Comparison of ENCODE assay signal across 11 cellular contexts in genomic region chr19:47663435-47663910, GRCh38. TPM values are rescaled to one million over a fixed set of nuclear protein-coding genes. Genes with fewer than 3 reads are reported as not detected.
A peak's percentile ranks its signal among the peaks of the same experiment; 100 is the strongest.
DNase-seq lines count a peak whose midpoint lies in the region; ATAC-seq and TF ChIP-seq lines count a peak whose summit lies in the region.
"Had no signal": no experiment of that assay in that cellular context is flagged by ENCODE, and none has a peak within 500 bp of the region (broad histone marks: within the 10 kb centered on the region; RNA-seq: fewer than 3 reads in every experiment).

No MANE protein-coding gene starts in this region.

- H3K9me3 ChIP-seq in HCT116 (ENCODE audit: control insufficient read depth in 1 of 2, insufficient read depth in 1 of 2, low read depth in 1 of 2, low read length in 2 of 2), result no peaks in the 10 kb centered on the region
- no peaks in the 10 kb centered on the region for H3K9me3 ChIP-seq in ascending aorta
- H3K9me3 ChIP-seq in stomach, result no peaks in the 10 kb centered on the region

- no peak for DNase-seq in HCT116 (ENCODE audit: low read depth, low spot score)
- DNase-seq in ascending aorta (ENCODE audit: low spot score in 2 of 2), result no peak
- peak; percentile 88 for DNase-seq in hepatic stellate cell (ENCODE audit: low spot score)
- no peak for DNase-seq in stomach
- no peak for DNase-seq in NCI-H2227 (lab: John Stamatoyannopoulos, UW; ENCODE audit: unreplicated experiment)
- no peak for DNase-seq in NCI-H1436 treated with DMSO at 0.1 percent for 48 hours (lab: John Stamatoyannopoulos, UW)
- DNase-seq in COR-L47 (lab: John Stamatoyannopoulos, UW), result no peak
- no peak for DNase-seq in activated naive CD4-positive, alpha-beta T cell treated with Interleukin-2 at 50 U/mL for 16 hours
- DNase-seq: activated naive CD8-positive, alpha-beta T cell treated with anti-CD3 and anti-CD28 coated beads, Interleukin-2, amount 10 ng/mL, durations not matched to agents 7 days and 5 days; SHP77; stimulated activated CD4-positive, alpha-beta T cell treated with anti-CD3 and anti-CD28 coated beads, Interleukin-1b, Interleukin-23, amount 100 ng/mL, for 48 hours had no signal

- no peaks in the 10 kb centered on the region for H3K36me3 ChIP-seq in HCT116 (ENCODE audit: control insufficient read depth in 1 of 2, insufficient read depth in 2 of 2, low read length in 2 of 2)
- H3K36me3 ChIP-seq in ascending aorta, result no peaks in the 10 kb centered on the region
- no peaks in the 10 kb centered on the region for H3K36me3 ChIP-seq in stomach

- H3K9me2 ChIP-seq in HCT116 (ENCODE audit: insufficient read depth), result no peaks in the 10 kb centered on the region

- 0 out of 2 replicates have a peak overlapping the region, but pooled peaks have one; percentile 11 for H3K4me2 ChIP-seq in HCT116 (ENCODE audit: low read length)

- POLR2A ChIA-PET in HCT116 (lab: Charles Lee), result no interaction called here

- no TSS peak for BruUV-seq in HCT116 (replicated peaks; lab: Mats Ljungman, UMichigan)

- TF ChIP-seq POLR2A in HCT116 (IDR thresholded peaks at IDR 0.05; ENCODE audit: borderline replicate concordance, extremely low read depth, insufficient read depth, insufficient read length), result no peak
- no peak for TF ChIP-seq POLR2A in stomach (IDR thresholded peaks at IDR 0.05)

- WGBS in stomach, 5 donors, result 17 to 58% (median 30%) methylated on average over 3 of the region's 3 CpGs

- H2AFZ ChIP-seq in HCT116 (ENCODE audit: low read depth, low read length, poor library complexity, severe bottlenecking), result no peak overlapping the region

- intact Hi-C loops in HCT116 (cut with micrococcal nuclease) (no loop called here), ascending aorta (cut with DNase I) (no loop called here), stomach (cut with DNase I; ENCODE audit: low total_unique reads) (no loop called here)

- TF ChIP-seq CTCF in HCT116 (IDR thresholded peaks at IDR 0.05 in 2 of 3, conservative IDR thresholded peaks at IDR 0.05 in 1 of 3; ENCODE audit: borderline replicate concordance in 1 of 3, insufficient read depth in 1 of 3, low read depth in 2 of 3, low read length in 2 of 3) (no peak), ascending aorta (IDR thresholded peaks at IDR 0.05) (no peak), stomach (IDR thresholded peaks at IDR 0.05) (no peak)

- CTCF ChIA-PET in HCT116 (lab: Charles Lee), result no interaction called here

- TF ChIP-seq RAD21 in HCT116 (IDR thresholded peaks at IDR 0.05; ENCODE audit: low read depth), result no peak

- RAD21 ChIA-PET in HCT116 (lab: Charles Lee; ENCODE audit: low non-redundant PET in 1 of 2, low total read pairs in 2 of 2, uncharacterized antibody in 2 of 2, unreplicated experiment in 2 of 2), result no interaction called here

- H3K4me1 ChIP-seq in HCT116 (ENCODE audit: control insufficient read depth in 1 of 2, insufficient read depth in 2 of 2, low read length in 2 of 2), result peaks cover 10 to 44% of the 10 kb centered on the region in 2 experiments; a peak in 3 of 4 replicates
- peaks cover 11 to 41% of the 10 kb centered on the region in 2 donors for H3K4me1 ChIP-seq in ascending aorta
- peaks cover 63 to 96% (median 90%) of the 10 kb centered on the region in 4 donors for H3K4me1 ChIP-seq in stomach

- H4K20me1 ChIP-seq in HCT116 (ENCODE audit: insufficient read depth), result no peaks in the 10 kb centered on the region

- H3K4me3 ChIP-seq in HCT116 (replicated peaks in 1 of 2; ENCODE audit: low read depth in 1 of 2, low read length in 2 of 2), result no peak overlapping the region
- peak overlapping the region in 1 of 2 donors; percentile 47 for H3K4me3 ChIP-seq in ascending aorta
- H3K4me3 ChIP-seq in stomach, result peak overlapping the region in 1 of 4 donors; percentile 16

- H3K27ac ChIP-seq in HCT116 (ENCODE audit: low read depth, low read length), result no peak overlapping the region
- H3K27ac ChIP-seq in ascending aorta, result peak overlapping the region; percentile 95 to 97
- peak overlapping the region; percentile 84 to 98 (median 95) for H3K27ac ChIP-seq in stomach

- no peaks in the 10 kb centered on the region for H3K27me3 ChIP-seq in HCT116 (ENCODE audit: insufficient read depth, low read length)
- no peaks in the 10 kb centered on the region for H3K27me3 ChIP-seq in ascending aorta
- H3K27me3 ChIP-seq in stomach, result no peaks in the 10 kb centered on the region

- H3K79me2 ChIP-seq in HCT116 (ENCODE audit: insufficient read depth, low read length), result peaks cover 19% of the 10 kb centered on the region; the same call in 1 of the 2 replicates

- H3K9ac ChIP-seq in HCT116 (ENCODE audit: low read length), result no peak overlapping the region

- no peak for TF ChIP-seq EP300 in stomach (IDR thresholded peaks at IDR 0.05)

- ATAC-seq in HCT116, result no peak

TF ChIP-seq in HCT116, 20 proteins besides CTCF, POLR2A, EP300 and RAD21:
- TF ChIP-seq ELF1 (IDR thresholded peaks at IDR 0.05; ENCODE audit: borderline replicate concordance, low read depth), result no peak
- TF ChIP-seq, protein P1, sequence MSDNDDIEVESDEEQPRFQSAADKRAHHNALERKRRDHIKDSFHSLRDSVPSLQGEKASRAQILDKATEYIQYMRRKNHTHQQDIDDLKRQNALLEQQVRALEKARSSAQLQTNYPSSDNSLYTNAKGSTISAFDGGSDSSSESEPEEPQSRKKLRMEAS (IDR thresholded peaks at IDR 0.05), result no peak
- no peak for TF ChIP-seq SIN3A (IDR thresholded peaks at IDR 0.05; ENCODE audit: low read depth)
- no peak for TF ChIP-seq YY1 (IDR thresholded peaks at IDR 0.05; ENCODE audit: extremely low read depth, insufficient replicate concordance, low read depth, low read length)
- no peak for TF ChIP-seq ATF3 (IDR thresholded peaks at IDR 0.05)
- no peak for TF ChIP-seq ZFX (IDR thresholded peaks at IDR 0.05)
- TF ChIP-seq EZH2 (IDR thresholded peaks at IDR 0.05), result no peak
- TF ChIP-seq EGR1 (IDR thresholded peaks at IDR 0.05; ENCODE audit: low read depth), result no peak
- TF ChIP-seq SP1 (IDR thresholded peaks at IDR 0.05; ENCODE audit: low read depth), result no peak
- TF ChIP-seq TCF7L2 (IDR thresholded peaks at IDR 0.05; ENCODE audit: borderline replicate concordance, extremely low read depth, insufficient read depth, insufficient read length), result no peak
- no peak for TF ChIP-seq FOSL1 (IDR thresholded peaks at IDR 0.05; ENCODE audit: low read depth)
- TF ChIP-seq EZH2phosphoT487 (IDR thresholded peaks at IDR 0.05; ENCODE audit: borderline replicate concordance), result no peak
- TF ChIP-seq JUND (IDR thresholded peaks at IDR 0.05), result no peak
- no peak for TF ChIP-seq POLR2AphosphoS5 (IDR thresholded peaks at IDR 0.05; ENCODE audit: low read depth, low read length)
- TF ChIP-seq ZNF274 (IDR thresholded peaks at IDR 0.05; ENCODE audit: low read depth, low read length), result no peak
- no peak for TF ChIP-seq REST (IDR thresholded peaks at IDR 0.05; ENCODE audit: low read depth)
- TF ChIP-seq CBX3 (IDR thresholded peaks at IDR 0.05; ENCODE audit: low read depth), result no peak
- no peak for TF ChIP-seq CEBPB (IDR thresholded peaks at IDR 0.05; ENCODE audit: low read depth)
- no peak for TF ChIP-seq SRF (IDR thresholded peaks at IDR 0.05; ENCODE audit: low read depth)

RNA-seq across cellular contexts. Expression of gene EHD2, which starts 49.7 kb away (rescaled TPM):
- total RNA-seq in HCT116 (2021; ENCODE audit: unreplicated experiment) (60.5 TPM), ascending aorta (342 TPM), stomach (100 to 1,000 TPM in 1 of 5 donors, 10 to 100 TPM in 4; 24.5 to 334 (median 36.2) TPM)
- 66.6 and 71.3 TPM in 2 replicates for polyA plus RNA-seq in HCT116 (2012)
- 10 to 100 TPM; 38.6 to 45.1 (median 39.9) TPM for polyA plus RNA-seq in stomach

RNA-seq across cellular contexts. Expression of gene BICRA, which starts 54.5 kb away (rescaled TPM):
- total RNA-seq in HCT116 (2021; ENCODE audit: unreplicated experiment), result 11.3 TPM
- polyA plus RNA-seq in HCT116 (2012), result 7.3 and 8.5 TPM in 2 replicates
- total RNA-seq in ascending aorta, result 19.7 TPM
- total RNA-seq in stomach, result 10 to 100 TPM in 4 of 5 donors, 1 to 10 TPM in 1; 8.3 to 13.4 (median 11.9) TPM
- 1 to 10 TPM; 2.7 to 4.2 (median 2.9) TPM for polyA plus RNA-seq in stomach
